In the genomic region with DNA sequence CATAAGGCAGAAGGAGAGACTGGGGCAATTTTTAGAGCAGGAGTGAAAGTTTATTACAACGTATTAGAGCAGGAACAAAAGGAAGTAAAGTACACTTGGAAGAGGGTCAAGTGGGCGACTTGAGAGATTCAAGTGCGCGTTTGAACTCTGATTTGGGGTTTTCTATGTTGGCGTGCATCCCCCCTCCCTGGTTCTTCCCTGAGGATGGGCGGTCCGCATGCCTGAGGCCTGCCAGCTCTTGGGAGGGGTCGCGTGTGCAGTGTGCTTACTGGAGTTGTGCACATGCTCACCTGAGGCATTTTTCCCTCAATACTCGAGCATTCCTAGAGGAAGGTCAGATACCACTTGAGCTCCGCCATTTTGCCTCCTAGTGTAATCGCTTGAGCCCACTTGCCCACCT, we compare ENCODE assay signal across 9 cellular contexts. TPM values are rescaled to one million over a fixed set of nuclear protein-coding genes. Genes with fewer than 3 reads are reported as not detected.
A peak's percentile ranks its signal among the peaks of the same experiment; 100 is the strongest.
DNase-seq lines count a peak whose midpoint lies in the region; ATAC-seq and TF ChIP-seq lines count a peak whose summit lies in the region.
"Had no signal": no experiment of that assay in that cellular context is flagged by ENCODE, and none has a peak within 500 bp of the region (broad histone marks: within the 10 kb centered on the region; RNA-seq: fewer than 3 reads in every experiment).

No MANE protein-coding gene starts in this region.

- H3K27ac ChIP-seq in gastrocnemius medialis (peak overlapping the region in 3 of 4 donors; percentile 79 to 85 (median 84)), caudate nucleus (ENCODE audit: low read depth, low read length) (no peak overlapping the region), testis (no peak overlapping the region)

- H3F3A ChIP-seq in Loucy (ENCODE audit: low read depth), result peaks cover 10% of the 10 kb centered on the region; the same call in 1 of the 2 replicates

- ATAC-seq in gastrocnemius medialis, result no peak

- H3K4me3 ChIP-seq in Loucy (ENCODE audit: low read length, poor library complexity, severe bottlenecking) (peak overlapping the region; percentile 74), gastrocnemius medialis (peak overlapping the region; percentile 57 to 81 (median 68)), testis (peak overlapping the region in 1 of 2 donors; percentile 58)

- TF ChIP-seq POLR2A in gastrocnemius medialis (IDR thresholded peaks at IDR 0.05) (no peak), testis (IDR thresholded peaks at IDR 0.05) (no peak)

- H3K36me3 ChIP-seq in Loucy (ENCODE audit: insufficient read depth, low read length), result no peaks in the 10 kb centered on the region
- H3K36me3 ChIP-seq in gastrocnemius medialis, result no peaks in the 10 kb centered on the region
- no peaks in the 10 kb centered on the region for H3K36me3 ChIP-seq in testis (ENCODE audit: low read depth, missing control alignments)
- H3K36me3 ChIP-seq: adrenal gland had no signal

- peak overlapping the region; percentile 69 for H3K4me3 Mint-ChIP-seq in dendritic cell treated with granulocyte-macrophage colony-stimulating factor and Interleukin-4, amounts not matched to agents 40 ng/mL and 50 ng/mL, for 4 days

- peak overlapping the region; percentile 92 for H3K4me2 ChIP-seq in Loucy (ENCODE audit: low read depth, low read length, poor library complexity, severe bottlenecking)

- DNase-seq in DMS79 treated with DMSO at 0.1 percent for 48 hours (lab: John Stamatoyannopoulos, UW) (peak; percentile 10), gastrocnemius medialis (no peak), caudate nucleus (lab: John Stamatoyannopoulos, UW) (no peak), CD1c-positive myeloid dendritic cell (ENCODE audit: extremely low spot score) (no peak), testis (no peak)
- DNase-seq: adrenal gland, NCI-H774 had no signal

- H3K9ac ChIP-seq in Loucy (ENCODE audit: low read depth, low read length, poor library complexity, severe bottlenecking), result peak overlapping the region; percentile 72

- intact Hi-C loops in dendritic cell treated with granulocyte-macrophage colony-stimulating factor and Interleukin-4, amounts not matched to agents 40 ng/mL and 50 ng/mL, for 4 days (cut with micrococcal nuclease), result loop anchor here (5.0 kb wide), 1 partner anchor 36 kb away; no protein-coding TSS in a partner anchor
- intact Hi-C loops in gastrocnemius medialis (cut with DNase I; ENCODE audit: low total_unique reads), result loop anchor here (1.0 to 5.0 kb wide), 3 partner anchors 13 to 289 kb away; a partner anchor contains a TSS
- intact Hi-C loops in testis (cut with DNase I; ENCODE audit: low total_unique reads), result loop anchor here (10.0 kb wide), 1 partner anchor 82 kb away; no protein-coding TSS in a partner anchor

- peaks cover 48% of the 10 kb centered on the region for H3K4me1 Mint-ChIP-seq in dendritic cell treated with granulocyte-macrophage colony-stimulating factor and Interleukin-4, amounts not matched to agents 40 ng/mL and 50 ng/mL, for 4 days (ENCODE audit: low read depth)

- 58 to 63% methylated on average over 12 of the region's 12 CpGs for WGBS in testis, 2 donors

- H3K9me2 ChIP-seq in Loucy (replicated peaks; ENCODE audit: low read depth, low read length), result no peaks in the 10 kb centered on the region

- H2AFZ ChIP-seq in Loucy (ENCODE audit: low read length), result peak overlapping the region; percentile 97; the same call in 1 of the 2 replicates

- H3K9me3 ChIP-seq in Loucy (ENCODE audit: insufficient read depth, low read depth, low read length) (no peaks in the 10 kb centered on the region), gastrocnemius medialis (no peaks in the 10 kb centered on the region), testis (no peaks in the 10 kb centered on the region)
- H3K9me3 ChIP-seq: adrenal gland had no signal

- H3K9me3 Mint-ChIP-seq in dendritic cell treated with granulocyte-macrophage colony-stimulating factor and Interleukin-4, amounts not matched to agents 40 ng/mL and 50 ng/mL, for 4 days, result no peaks in the 10 kb centered on the region

- H4K20me1 ChIP-seq in Loucy (ENCODE audit: insufficient read depth, low read length, poor library complexity, severe bottlenecking), result no peaks in the 10 kb centered on the region

- H3K79me2 ChIP-seq in Loucy (ENCODE audit: insufficient read depth, low read length), result no peaks in the 10 kb centered on the region

- peaks cover 13% of the 10 kb centered on the region for H3K27me3 Mint-ChIP-seq in dendritic cell treated with granulocyte-macrophage colony-stimulating factor and Interleukin-4, amounts not matched to agents 40 ng/mL and 50 ng/mL, for 4 days

- in situ Hi-C loops in gastrocnemius medialis (cut with MboI; ENCODE audit: low sequenced_read_pairs in 4 of 4), result loop anchor here in 1 of 4 donors (10.0 kb wide), 1 partner anchor 72 kb away; no protein-coding TSS in a partner anchor

- H3K36me3 Mint-ChIP-seq in dendritic cell treated with granulocyte-macrophage colony-stimulating factor and Interleukin-4, amounts not matched to agents 40 ng/mL and 50 ng/mL, for 4 days (ENCODE audit: low read depth), result no peaks in the 10 kb centered on the region

- H3K27ac Mint-ChIP-seq in dendritic cell treated with granulocyte-macrophage colony-stimulating factor and Interleukin-4, amounts not matched to agents 40 ng/mL and 50 ng/mL, for 4 days, result peak overlapping the region; percentile 83

- no peak for TF ChIP-seq CTCF in Loucy (conservative IDR thresholded peaks at IDR 0.05; ENCODE audit: low read length)
- no peak for TF ChIP-seq CTCF in gastrocnemius medialis (IDR thresholded peaks at IDR 0.05 in 4 of 5, conservative IDR thresholded peaks at IDR 0.05 in 1 of 5)
- TF ChIP-seq CTCF in testis (IDR thresholded peaks at IDR 0.05), result no peak

- peaks cover 22% of the 10 kb centered on the region for H3K4me1 ChIP-seq in Loucy (ENCODE audit: insufficient read depth, low read length, poor library complexity, severe bottlenecking)
- peaks cover 14 to 36% of the 10 kb centered on the region in 2 donors for H3K4me1 ChIP-seq in gastrocnemius medialis
- peaks cover 10% of the 10 kb centered on the region for H3K4me1 ChIP-seq in testis

- H3K27me3 ChIP-seq in Loucy (ENCODE audit: insufficient read depth, low read length, poor library complexity, severe bottlenecking), result no peaks in the 10 kb centered on the region
- peaks cover 0 to 4% (median 0%) of the 10 kb centered on the region in 3 donors for H3K27me3 ChIP-seq in gastrocnemius medialis
- no peaks in the 10 kb centered on the region for H3K27me3 ChIP-seq in testis
- H3K27me3 ChIP-seq: adrenal gland had no signal

RNA-seq across cellular contexts. Expression of a gene that starts 10.4 kb away (rescaled TPM):
- total RNA-seq in gastrocnemius medialis (100 to 1,000 TPM in 3 of 4 donors, 10 to 100 TPM in 1; 93.4 to 320 (median 139) TPM), testis (1 to 10 TPM; 2.5 to 5.9 TPM)
- polyA plus RNA-seq in testis (ENCODE audit: insufficient read depth, low read depth, low replicate concordance), result 1.8 TPM

RNA-seq across cellular contexts. Expression of a gene that starts 13.7 kb away (rescaled TPM):
- total RNA-seq in gastrocnemius medialis, result 10 to 100 TPM in 2 of 4 donors, 1 to 10 TPM in 2; 5.9 to 15.7 (median 8.9) TPM
- total RNA-seq in testis, result 1 to 10 TPM; 3.5 to 3.9 TPM
- 2.0 TPM for polyA plus RNA-seq in testis (ENCODE audit: insufficient read depth, low read depth, low replicate concordance)

RNA-seq across cellular contexts. Expression of a gene that starts 48.6 kb away (rescaled TPM):
- total RNA-seq in gastrocnemius medialis, result 10 to 100 TPM; 18.5 to 26.1 (median 19.3) TPM
- 10 to 100 TPM; 25.5 to 33.4 TPM for total RNA-seq in testis
- polyA plus RNA-seq in testis (ENCODE audit: insufficient read depth, low read depth, low replicate concordance), result 16.3 TPM

Comparison
In these comparisons a context has a peak if more than half of its experiments do, and no peak if none do; other contexts are left out.
1. H3K27ac ChIP-seq: peak in gastrocnemius medialis (3 of 4); none in caudate nucleus (single experiment) and testis (0 of 2).
2. RNA of a gene that starts 10.4 kb away (total RNA-seq): 93.4 to 320 TPM in gastrocnemius medialis; 2.5 to 5.9 TPM in testis; every median in the first group is over 10 times any median in the second.